ENCODE assay signal across 17 cellular contexts in the genomic region with DNA sequence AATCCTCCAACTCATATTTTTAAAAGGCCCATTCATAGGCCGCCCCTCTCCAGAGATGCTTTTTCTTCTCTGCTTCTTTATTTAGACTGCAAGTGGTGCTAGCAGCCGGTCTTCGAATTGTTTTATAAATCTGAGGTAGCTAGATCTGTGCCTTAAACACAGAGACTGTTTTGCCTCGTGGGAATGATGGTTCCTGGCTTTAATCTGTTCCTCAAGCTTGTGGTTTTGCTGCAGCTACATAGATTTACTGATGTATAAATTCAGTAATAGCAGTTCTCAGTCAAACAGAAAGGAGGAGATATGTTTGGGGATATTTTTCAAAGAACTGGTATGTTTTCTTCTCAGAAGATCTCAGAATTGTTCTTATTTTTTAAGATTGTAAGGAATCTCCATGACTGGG. TPM values are rescaled to one million over a fixed set of nuclear protein-coding genes. Genes with fewer than 3 reads are reported as not detected.
DNase-seq lines count a peak whose midpoint lies in the region; TF ChIP-seq lines count a peak whose summit lies in the region.
"Had no signal": no experiment of that assay in that cellular context is flagged by ENCODE, and none has a peak within 500 bp of the region (broad histone marks: within the 10 kb centered on the region; RNA-seq: fewer than 3 reads in every experiment).

No MANE protein-coding gene starts in this region.

- peaks cover 61% of the 10 kb centered on the region for H3K36me3 Mint-ChIP-seq in activated CD4-positive, alpha-beta memory T cell treated with anti-CD3 and anti-CD28 coated beads, Interleukin-2, amount 10 ng/mL, durations not matched to agents 7 days and 5 days (ENCODE audit: low read depth)
- peaks cover 2% of the 10 kb centered on the region for H3K36me3 Mint-ChIP-seq in activated CD4-positive, alpha-beta memory T cell treated with anti-CD3 and anti-CD28 coated beads for 36 hours
- peaks cover 35% of the 10 kb centered on the region for H3K36me3 Mint-ChIP-seq in activated T-helper 1 cell treated with anti-CD3 and anti-CD28 coated beads, Interleukin-12 subunit alpha, Interleukin-12 subunit beta, Interleukin-2, Interleukin-4 antibody, amounts not matched to agents 30 ng/mL and 10 ng/mL and 1 ng/mL, durations not matched to agents 14 hours and 24 hours and 36 hours (ENCODE audit: low read depth)
- no peaks in the 10 kb centered on the region for H3K36me3 Mint-ChIP-seq in neural progenitor cell
- H3K36me3 Mint-ChIP-seq: CD14-positive monocyte had no signal

- H3K9me3 ChIP-seq in DOHH2 (ENCODE audit: control insufficient read depth, insufficient read depth, low read length), result no peaks in the 10 kb centered on the region
- no peaks in the 10 kb centered on the region for H3K9me3 ChIP-seq in neural progenitor cell (ENCODE audit: low read depth)

- H3K27ac ChIP-seq in DOHH2 (ENCODE audit: low read depth, low read length) (peak overlapping the region; percentile 92), neural progenitor cell (no peak overlapping the region)

- H3K4me3 ChIP-seq in DOHH2 (ENCODE audit: low read length), result no peak overlapping the region
- no peak overlapping the region for H3K4me3 ChIP-seq in neural progenitor cell
- no peak overlapping the region for H3K4me3 ChIP-seq in foreskin fibroblast (ENCODE audit: low read depth in 1 of 2, low read length in 2 of 2)

- H3K79me2 ChIP-seq in DOHH2 (ENCODE audit: control insufficient read depth, low read length), result no peaks in the 10 kb centered on the region
- H3K79me2 ChIP-seq in neural progenitor cell (ENCODE audit: low read depth), result no peaks in the 10 kb centered on the region

- no peak overlapping the region for H3K4me3 Mint-ChIP-seq in activated CD4-positive, alpha-beta memory T cell treated with anti-CD3 and anti-CD28 coated beads, Interleukin-2, amount 10 ng/mL, durations not matched to agents 7 days and 5 days
- no peak overlapping the region for H3K4me3 Mint-ChIP-seq in activated CD4-positive, alpha-beta memory T cell treated with anti-CD3 and anti-CD28 coated beads for 36 hours
- peak overlapping the region; percentile 1 for H3K4me3 Mint-ChIP-seq in activated T-helper 1 cell treated with anti-CD3 and anti-CD28 coated beads, Interleukin-12 subunit alpha, Interleukin-12 subunit beta, Interleukin-2, Interleukin-4 antibody, amounts not matched to agents 30 ng/mL and 10 ng/mL and 1 ng/mL, durations not matched to agents 14 hours and 24 hours and 36 hours
- H3K4me3 Mint-ChIP-seq in neural progenitor cell, result no peak overlapping the region
- H3K4me3 Mint-ChIP-seq: CD14-positive monocyte had no signal

- H3K4me1 ChIP-seq in DOHH2 (ENCODE audit: control insufficient read depth, low read length) (peaks cover 75% of the 10 kb centered on the region), neural progenitor cell (no peaks in the 10 kb centered on the region)

- H3K9ac ChIP-seq in neural progenitor cell, result no peak overlapping the region

- no peaks in the 10 kb centered on the region for H3K9me2 ChIP-seq in DOHH2 (replicated peaks; ENCODE audit: control insufficient read depth, low read length)

- POLR2A ChIA-PET in activated CD4-positive, alpha-beta memory T cell treated with anti-CD3 and anti-CD28 coated beads, Interleukin-2, amount 10 ng/mL, durations not matched to agents 7 days and 5 days (lab: Charles Lee), result no interaction called here
- POLR2A ChIA-PET in activated CD4-positive, alpha-beta memory T cell treated with anti-CD3 and anti-CD28 coated beads for 36 hours (lab: Charles Lee), result no interaction called here

- H3K4me2 ChIP-seq in DOHH2 (ENCODE audit: low read length) (peak overlapping the region; percentile 89), neural progenitor cell (no peak overlapping the region)

- no peaks in the 10 kb centered on the region for H3K9me3 Mint-ChIP-seq in activated CD4-positive, alpha-beta memory T cell treated with anti-CD3 and anti-CD28 coated beads, Interleukin-2, amount 10 ng/mL, durations not matched to agents 7 days and 5 days
- H3K9me3 Mint-ChIP-seq in activated CD4-positive, alpha-beta memory T cell treated with anti-CD3 and anti-CD28 coated beads for 36 hours, result no peaks in the 10 kb centered on the region
- no peaks in the 10 kb centered on the region for H3K9me3 Mint-ChIP-seq in activated T-helper 1 cell treated with anti-CD3 and anti-CD28 coated beads, Interleukin-12 subunit alpha, Interleukin-12 subunit beta, Interleukin-2, Interleukin-4 antibody, amounts not matched to agents 30 ng/mL and 10 ng/mL and 1 ng/mL, durations not matched to agents 14 hours and 24 hours and 36 hours
- no peaks in the 10 kb centered on the region for H3K9me3 Mint-ChIP-seq in neural progenitor cell
- H3K9me3 Mint-ChIP-seq: CD14-positive monocyte had no signal

- H3K27me3 ChIP-seq in DOHH2 (ENCODE audit: control insufficient read depth, low read length), result no peaks in the 10 kb centered on the region
- H3K27me3 ChIP-seq in neural progenitor cell, result no peaks in the 10 kb centered on the region

- no peaks in the 10 kb centered on the region for H3K27me3 Mint-ChIP-seq in activated CD4-positive, alpha-beta memory T cell treated with anti-CD3 and anti-CD28 coated beads, Interleukin-2, amount 10 ng/mL, durations not matched to agents 7 days and 5 days
- H3K27me3 Mint-ChIP-seq in activated CD4-positive, alpha-beta memory T cell treated with anti-CD3 and anti-CD28 coated beads for 36 hours, result peaks cover 3% of the 10 kb centered on the region
- no peaks in the 10 kb centered on the region for H3K27me3 Mint-ChIP-seq in activated T-helper 1 cell treated with anti-CD3 and anti-CD28 coated beads, Interleukin-12 subunit alpha, Interleukin-12 subunit beta, Interleukin-2, Interleukin-4 antibody, amounts not matched to agents 30 ng/mL and 10 ng/mL and 1 ng/mL, durations not matched to agents 14 hours and 24 hours and 36 hours (ENCODE audit: insufficient read depth)
- peaks cover 6% of the 10 kb centered on the region for H3K27me3 Mint-ChIP-seq in neural progenitor cell (ENCODE audit: insufficient read depth, low read depth)

- H3K4me1 Mint-ChIP-seq in activated CD4-positive, alpha-beta memory T cell treated with anti-CD3 and anti-CD28 coated beads, Interleukin-2, amount 10 ng/mL, durations not matched to agents 7 days and 5 days, result peaks cover 69% of the 10 kb centered on the region
- peaks cover 13% of the 10 kb centered on the region for H3K4me1 Mint-ChIP-seq in activated CD4-positive, alpha-beta memory T cell treated with anti-CD3 and anti-CD28 coated beads for 36 hours (ENCODE audit: low read depth)
- peaks cover 71% of the 10 kb centered on the region for H3K4me1 Mint-ChIP-seq in activated T-helper 1 cell treated with anti-CD3 and anti-CD28 coated beads, Interleukin-12 subunit alpha, Interleukin-12 subunit beta, Interleukin-2, Interleukin-4 antibody, amounts not matched to agents 30 ng/mL and 10 ng/mL and 1 ng/mL, durations not matched to agents 14 hours and 24 hours and 36 hours (ENCODE audit: low read depth)
- peaks cover 45% of the 10 kb centered on the region for H3K4me1 Mint-ChIP-seq in neural progenitor cell
- H3K4me1 Mint-ChIP-seq: CD14-positive monocyte had no signal

- H3F3A ChIP-seq in DOHH2 (ENCODE audit: control insufficient read depth, insufficient read depth) (peaks cover 6% of the 10 kb centered on the region), neural progenitor cell (ENCODE audit: low read depth) (no peaks in the 10 kb centered on the region)

- no peak overlapping the region for H2AFZ ChIP-seq in neural progenitor cell (replicated peaks)

- H3K27ac Mint-ChIP-seq in activated CD4-positive, alpha-beta memory T cell treated with anti-CD3 and anti-CD28 coated beads, Interleukin-2, amount 10 ng/mL, durations not matched to agents 7 days and 5 days, result peak overlapping the region; percentile 44
- H3K27ac Mint-ChIP-seq in activated CD4-positive, alpha-beta memory T cell treated with anti-CD3 and anti-CD28 coated beads for 36 hours, result no peak overlapping the region
- peak overlapping the region; percentile 86 for H3K27ac Mint-ChIP-seq in activated T-helper 1 cell treated with anti-CD3 and anti-CD28 coated beads, Interleukin-12 subunit alpha, Interleukin-12 subunit beta, Interleukin-2, Interleukin-4 antibody, amounts not matched to agents 30 ng/mL and 10 ng/mL and 1 ng/mL, durations not matched to agents 14 hours and 24 hours and 36 hours
- H3K27ac Mint-ChIP-seq in neural progenitor cell, result peak overlapping the region; percentile 11

- intact Hi-C loops in activated CD4-positive, alpha-beta memory T cell treated with anti-CD3 and anti-CD28 coated beads for 36 hours (cut with micrococcal nuclease), result no loop called here
- intact Hi-C loops in activated T-helper 1 cell treated with anti-CD3 and anti-CD28 coated beads, Interleukin-12 subunit alpha, Interleukin-12 subunit beta, Interleukin-2, Interleukin-4 antibody, amounts not matched to agents 30 ng/mL and 10 ng/mL and 1 ng/mL, durations not matched to agents 14 hours and 24 hours and 36 hours (cut with micrococcal nuclease), result no loop called here

- CTCF ChIA-PET in activated CD4-positive, alpha-beta memory T cell treated with anti-CD3 and anti-CD28 coated beads, Interleukin-2, amount 10 ng/mL, durations not matched to agents 7 days and 5 days (lab: Charles Lee), result interaction anchor here (1.1 to 1.2 kb wide), 2 partner anchors 31 to 129 kb away, joined by 3 read pairs; no protein-coding TSS in a partner anchor
- CTCF ChIA-PET in activated CD4-positive, alpha-beta memory T cell treated with anti-CD3 and anti-CD28 coated beads for 36 hours (lab: Charles Lee), result no interaction called here

- H4K20me1 ChIP-seq in DOHH2 (ENCODE audit: control insufficient read depth, insufficient read depth, low read depth, low read length) (no peaks in the 10 kb centered on the region), neural progenitor cell (ENCODE audit: low read depth) (no peaks in the 10 kb centered on the region)

- H3K36me3 ChIP-seq in DOHH2 (ENCODE audit: control insufficient read depth, low read length), result no peaks in the 10 kb centered on the region
- H3K36me3 ChIP-seq in neural progenitor cell, result no peaks in the 10 kb centered on the region

- DNase-seq in activated CD4-positive, alpha-beta memory T cell treated with anti-CD3 and anti-CD28 coated beads, Interleukin-2, amount 10 ng/mL, durations not matched to agents 7 days and 5 days, result no peak
- no peak for DNase-seq in activated CD4-positive, alpha-beta memory T cell treated with anti-CD3 and anti-CD28 coated beads for 36 hours
- DNase-seq in activated T-helper 1 cell treated with anti-CD3 and anti-CD28 coated beads, Interleukin-12 subunit alpha, Interleukin-12 subunit beta, Interleukin-2, Interleukin-4 antibody, amounts not matched to agents 30 ng/mL and 10 ng/mL and 1 ng/mL, durations not matched to agents 14 hours and 24 hours and 36 hours (ENCODE audit: low spot score), result no peak
- DNase-seq in neural progenitor cell (ENCODE audit: low spot score) (no peak), foreskin fibroblast (no peak), C1 segment of cervical spinal cord (lab: John Stamatoyannopoulos, UW) (no peak)
- DNase-seq: COR-L47; EL; GOT3; NCI-H1105; NCI-H1694; NCI-H2081 treated with DMSO at 0.1 percent for 48 hours; NK-92 treated with Interleukin-12 subunit alpha and Interleukin-12 subunit beta, amount 100 ng/mL, for 24 hours; Right ventricle myocardium superior had no signal

- TF ChIP-seq CTCF in DOHH2 (IDR thresholded peaks at IDR 0.05; ENCODE audit: low read depth, low read length, poor library complexity, severe bottlenecking), result no peak
- TF ChIP-seq CTCF in neural progenitor cell (IDR thresholded peaks at IDR 0.05), result no peak
- no peak for TF ChIP-seq CTCF in foreskin fibroblast (IDR thresholded peaks at IDR 0.05; ENCODE audit: low read depth, low read length)

RNA-seq across cellular contexts. Expression of a gene that starts 45.3 kb away (rescaled TPM):
- 10 to 100 TPM; 26.0 to 30.0 TPM for total RNA-seq in activated CD4-positive, alpha-beta memory T cell treated with anti-CD3 and anti-CD28 coated beads, Interleukin-2, amount 10 ng/mL, durations not matched to agents 7 days and 5 days
- 1 to 10 TPM; 5.7 to 6.1 TPM for total RNA-seq in activated CD4-positive, alpha-beta memory T cell treated with anti-CD3 and anti-CD28 coated beads for 36 hours
- 22.9 and 27.1 TPM in 2 replicates for total RNA-seq in activated T-helper 1 cell treated with anti-CD3 and anti-CD28 coated beads, Interleukin-12 subunit alpha, Interleukin-12 subunit beta, Interleukin-2, Interleukin-4 antibody, amounts not matched to agents 30 ng/mL and 10 ng/mL and 1 ng/mL, durations not matched to agents 14 hours and 24 hours and 36 hours
- total RNA-seq in neural progenitor cell (ENCODE audit: low replicate concordance), result 0.47 and 1.1 TPM in 2 replicates
- total RNA-seq: OCI-LY7 had no signal
